ENCODE assay signal across 21 cellular contexts in genomic region chr10:60650272-60650800, GRCh38.
A peak's percentile ranks its signal among the peaks of the same experiment; 100 is the strongest.
DNase-seq lines count a peak whose midpoint lies in the region; ATAC-seq and TF ChIP-seq lines count a peak whose summit lies in the region.
"Had no signal": no experiment of that assay in that cellular context is flagged by ENCODE, and none has a peak within 500 bp of the region (broad histone marks: within the 10 kb centered on the region; RNA-seq: fewer than 3 reads in every experiment).

No MANE protein-coding gene starts in this region.

- no peaks in the 10 kb centered on the region for H3K27me3 ChIP-seq in CD4-positive, alpha-beta T cell (ENCODE audit: control insufficient read depth, insufficient read depth, low read length)
- H3K27me3 ChIP-seq in hepatocyte (no peaks in the 10 kb centered on the region), MG63 (no peaks in the 10 kb centered on the region)
- H3K27me3 ChIP-seq: pancreas, SJSA1, upper lobe of left lung had no signal

- H3K4me3 Mint-ChIP-seq in CD4-positive, alpha-beta T cell, result no peak overlapping the region
- H3K4me3 Mint-ChIP-seq in activated T-helper 17 cell treated with anti-CD3 and anti-CD28 coated beads, Interleukin-2, amount 50 U/mL, for 72 hours, result peak overlapping the region; percentile 21
- H3K4me3 Mint-ChIP-seq in memory B cell, result no peak overlapping the region
- H3K4me3 Mint-ChIP-seq: nephron; T-helper 1 cell treated with Interleukin-12 subunit alpha and Interleukin-12 subunit beta and Interleukin-4 antibody, amounts not matched to agents 30 μg/mL and 1 μg/mL, for 36 hours had no signal

- no peaks in the 10 kb centered on the region for H3K4me1 ChIP-seq in HEK293 (ENCODE audit: control insufficient read depth, insufficient read depth, low read length)
- peaks cover 16% of the 10 kb centered on the region for H3K4me1 ChIP-seq in hepatocyte (ENCODE audit: insufficient read depth)

- H2AFZ ChIP-seq in hepatocyte, result no peak overlapping the region

- no peak overlapping the region for H3K4me2 ChIP-seq in hepatocyte

- peak overlapping the region; percentile 49 for H3K27ac Mint-ChIP-seq in CD4-positive, alpha-beta T cell
- peak overlapping the region; percentile 39 for H3K27ac Mint-ChIP-seq in activated T-helper 17 cell treated with anti-CD3 and anti-CD28 coated beads, Interleukin-2, amount 50 U/mL, for 72 hours
- H3K27ac Mint-ChIP-seq in memory B cell, result peak overlapping the region; percentile 46
- H3K27ac Mint-ChIP-seq: nephron had no signal

- no peaks in the 10 kb centered on the region for H3K27me3 Mint-ChIP-seq in CD4-positive, alpha-beta T cell
- H3K27me3 Mint-ChIP-seq in activated T-helper 17 cell treated with anti-CD3 and anti-CD28 coated beads, Interleukin-2, amount 50 U/mL, for 72 hours, result no peaks in the 10 kb centered on the region
- no peaks in the 10 kb centered on the region for H3K27me3 Mint-ChIP-seq in memory B cell

- no peaks in the 10 kb centered on the region for H4K20me1 ChIP-seq in hepatocyte (ENCODE audit: insufficient read depth, poor library complexity, severe bottlenecking)

- H3K36me3 Mint-ChIP-seq in CD4-positive, alpha-beta T cell (ENCODE audit: low read depth), result no peaks in the 10 kb centered on the region
- no peaks in the 10 kb centered on the region for H3K36me3 Mint-ChIP-seq in activated T-helper 17 cell treated with anti-CD3 and anti-CD28 coated beads, Interleukin-2, amount 50 U/mL, for 72 hours (ENCODE audit: low read depth)
- no peaks in the 10 kb centered on the region for H3K36me3 Mint-ChIP-seq in memory B cell

- CTCF ChIA-PET in CD4-positive, alpha-beta T cell (lab: Charles Lee), result interaction anchor here (0.9 to 1.9 kb wide), 2 partner anchors 11 to 118 kb away, joined by 3 to 8 read pairs; no protein-coding TSS in a partner anchor
- CTCF ChIA-PET in HEK293 (lab: Yijun Ruan, JAX), result interaction anchor here (0.5 to 8.2 kb wide), 6 partner anchors 75 to 1574 kb away, joined by 3 to 105 read pairs (median 4); no protein-coding TSS in a partner anchor
- CTCF ChIA-PET in HEK293T (lab: Yijun Ruan, JAX), result interaction anchor here (0.6 to 1.7 kb wide), 3 partner anchors 54 to 212 kb away, joined by 3 to 7 read pairs (median 3); no protein-coding TSS in a partner anchor

- DNase-seq in CD4-positive, alpha-beta T cell, result no peak
- DNase-seq in memory B cell (ENCODE audit: low spot score in 2 of 2), result no peak
- DNase-seq in hepatocyte (ENCODE audit: low spot score), result no peak
- DNase-seq in HEK293T (ENCODE audit: extremely low spot score), result no peak
- DNase-seq in MG63, result no peak
- DNase-seq: activated CD4-positive, alpha-beta T cell treated with anti-CD3 and anti-CD28 coated beads for 1 hour; activated gamma-delta T cell treated with Interleukin-2 at 50 U/mL for 16 hours; activated T-cell treated with anti-CD3 and anti-CD28 coated beads for 4 hours; DMS79 treated with DMSO at 0.1 percent for 48 hours; islet precursor cell; NCI-H446 treated with DMSO at 0.1 percent for 48 hours; NK-92 treated with Interleukin-12 subunit alpha and Interleukin-12 subunit beta, amount 100 ng/mL, for 24 hours; pancreas; stimulated activated CD4-positive, alpha-beta T cell treated with anti-CD3 and anti-CD28 coated beads, Interleukin-2, amount 100 ng/mL, for 48 hours; upper lobe of left lung had no signal

- H3K27ac ChIP-seq in CD4-positive, alpha-beta T cell (ENCODE audit: low read depth, low read length), result no peak overlapping the region
- H3K27ac ChIP-seq in HEK293 (ENCODE audit: extremely low read depth, low read depth, low read length), result no peak overlapping the region
- no peak overlapping the region for H3K27ac ChIP-seq in hepatocyte
- H3K27ac ChIP-seq: pancreas, SJSA1, upper lobe of left lung had no signal

- POLR2A ChIA-PET in CD4-positive, alpha-beta T cell (lab: Charles Lee), result interaction anchor here (0.6 to 1.5 kb wide), 9 partner anchors 9 to 744 kb away, joined by 3 to 8 read pairs (median 3); partner anchors contain the start of gene CCDC6
- POLR2A ChIA-PET in HEK293 (lab: Yijun Ruan, JAX), result no interaction called here
- POLR2A ChIA-PET in HEK293T (lab: Yijun Ruan, JAX), result interaction anchor here (0.8 kb wide), 1 partner anchor 128 kb away, joined by 3 read pairs; the partner anchor contains the start of gene CDK1

- H3K4me1 Mint-ChIP-seq in CD4-positive, alpha-beta T cell (ENCODE audit: low read depth), result peaks cover 60% of the 10 kb centered on the region
- peaks cover 30% of the 10 kb centered on the region for H3K4me1 Mint-ChIP-seq in activated T-helper 17 cell treated with anti-CD3 and anti-CD28 coated beads, Interleukin-2, amount 50 U/mL, for 72 hours
- H3K4me1 Mint-ChIP-seq in memory B cell, result peaks cover 29% of the 10 kb centered on the region

- ATAC-seq in CD4-positive, alpha-beta T cell (ENCODE audit: poor library complexity), result no peak
- no peak for ATAC-seq in activated T-helper 17 cell treated with anti-CD3 and anti-CD28 coated beads, Interleukin-2, amount 50 U/mL, for 72 hours (replicated peaks)
- ATAC-seq in memory B cell (ENCODE audit: low read depth) (no peak), HG03460 (IDR thresholded peaks at IDR 0.05; ENCODE audit: unreplicated experiment) (no peak)
- ATAC-seq: pancreas had no signal

- no peaks in the 10 kb centered on the region for H3K9me3 ChIP-seq in CD4-positive, alpha-beta T cell (ENCODE audit: control insufficient read depth, low read length)
- H3K9me3 ChIP-seq in HEK293 (ENCODE audit: control insufficient read depth, insufficient read depth, low read depth, low read length) (no peaks in the 10 kb centered on the region), hepatocyte (ENCODE audit: low read depth) (no peaks in the 10 kb centered on the region), MG63 (no peaks in the 10 kb centered on the region)
- H3K9me3 ChIP-seq: pancreas, SJSA1, upper lobe of left lung had no signal

- intact Hi-C loops in CD4-positive, alpha-beta T cell (cut with DNase I, micrococcal nuclease), result no loop called here

- H3K4me3 ChIP-seq in HEK293 (ENCODE audit: low read depth, low read length) (no peak overlapping the region), hepatocyte (no peak overlapping the region), MG63 (no peak overlapping the region)
- H3K4me3 ChIP-seq: pancreas, SJSA1, upper lobe of left lung had no signal

- no peaks in the 10 kb centered on the region for H3K9me3 Mint-ChIP-seq in CD4-positive, alpha-beta T cell
- no peaks in the 10 kb centered on the region for H3K9me3 Mint-ChIP-seq in activated T-helper 17 cell treated with anti-CD3 and anti-CD28 coated beads, Interleukin-2, amount 50 U/mL, for 72 hours
- no peaks in the 10 kb centered on the region for H3K9me3 Mint-ChIP-seq in memory B cell
- H3K9me3 Mint-ChIP-seq: nephron; T-helper 1 cell treated with Interleukin-12 subunit alpha and Interleukin-12 subunit beta and Interleukin-4 antibody, amounts not matched to agents 30 μg/mL and 1 μg/mL, for 36 hours had no signal

- H3K36me3 ChIP-seq in HEK293 (ENCODE audit: control insufficient read depth in 2 of 2, insufficient read depth in 1 of 2, low read length in 2 of 2), result no peaks in the 10 kb centered on the region
- no peaks in the 10 kb centered on the region for H3K36me3 ChIP-seq in hepatocyte (replicated peaks; ENCODE audit: insufficient read depth, low read depth)
- H3K36me3 ChIP-seq in MG63, result no peaks in the 10 kb centered on the region
- H3K36me3 ChIP-seq: pancreas, SJSA1, upper lobe of left lung had no signal

- no peak for TF ChIP-seq CTCF in CD4-positive, alpha-beta T cell (IDR thresholded peaks at IDR 0.05)
- TF ChIP-seq CTCF in HEK293 (tag by site-specific recombination; IDR thresholded peaks at IDR 0.05) (no peak), hepatocyte (IDR thresholded peaks at IDR 0.05; ENCODE audit: poor library complexity) (no peak)

- H3K9me2 ChIP-seq in hepatocyte (replicated peaks; ENCODE audit: insufficient read depth), result no peaks in the 10 kb centered on the region

- no peaks in the 10 kb centered on the region for H3K79me2 ChIP-seq in hepatocyte

TF ChIP-seq in HEK293, 187 proteins besides CTCF, POLR2A, EP300 and RAD21:
- TF ChIP-seq ZNF433 (tag by site-specific recombination; IDR thresholded peaks at IDR 0.05; ENCODE audit: low read depth) (no peak), ZNF530 (tag by site-specific recombination; IDR thresholded peaks at IDR 0.05; ENCODE audit: low read depth) (no peak), ZBTB17 (tag by site-specific recombination; IDR thresholded peaks at IDR 0.05) (no peak), ZNF362 (tag by site-specific recombination; IDR thresholded peaks at IDR 0.05) (peak; percentile 55; the same call in 1 of the 2 replicates)

TF ChIP-seq in HEK293T, 16 proteins besides CTCF, POLR2A, EP300 and RAD21:
- TF ChIP-seq ELF4 (IDR thresholded peaks at IDR 0.05) (no peak), CTBP1 (IDR thresholded peaks at IDR 0.05; ENCODE audit: borderline replicate concordance) (no peak), HDGF (IDR thresholded peaks at IDR 0.05; ENCODE audit: borderline replicate concordance) (no peak), ARNT (IDR thresholded peaks at IDR 0.05) (no peak), NFRKB (IDR thresholded peaks at IDR 0.05) (no peak), FOXM1 (IDR thresholded peaks at IDR 0.05; ENCODE audit: borderline replicate concordance) (no peak), BHLHE40 (IDR thresholded peaks at IDR 0.05; ENCODE audit: borderline replicate concordance) (no peak), LEF1 (IDR thresholded peaks at IDR 0.05; ENCODE audit: borderline replicate concordance) (no peak), L3MBTL2 (conservative IDR thresholded peaks at IDR 0.05) (no peak), FOXK2 (IDR thresholded peaks at IDR 0.05) (no peak), FOXA1 (IDR thresholded peaks at IDR 0.05) (no peak), SUZ12 (IDR thresholded peaks at IDR 0.05) (no peak), ZNF384 (IDR thresholded peaks at IDR 0.05) (no peak), TARDBP (IDR thresholded peaks at IDR 0.05) (no peak), SP1 (IDR thresholded peaks at IDR 0.05) (no peak)
- TF ChIP-seq, protein P1, sequence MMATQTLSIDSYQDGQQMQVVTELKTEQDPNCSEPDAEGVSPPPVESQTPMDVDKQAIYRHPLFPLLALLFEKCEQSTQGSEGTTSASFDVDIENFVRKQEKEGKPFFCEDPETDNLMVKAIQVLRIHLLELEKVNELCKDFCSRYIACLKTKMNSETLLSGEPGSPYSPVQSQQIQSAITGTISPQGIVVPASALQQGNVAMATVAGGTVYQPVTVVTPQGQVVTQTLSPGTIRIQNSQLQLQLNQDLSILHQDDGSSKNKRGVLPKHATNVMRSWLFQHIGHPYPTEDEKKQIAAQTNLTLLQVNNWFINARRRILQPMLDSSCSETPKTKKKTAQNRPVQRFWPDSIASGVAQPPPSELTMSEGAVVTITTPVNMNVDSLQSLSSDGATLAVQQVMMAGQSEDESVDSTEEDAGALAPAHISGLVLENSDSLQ (IDR thresholded peaks at IDR 0.05), result no peak
